In genomic region chr9:93911136-93911745, GRCh38 we compare ENCODE assay signal across 22 cellular contexts.
"Had no signal": no experiment of that assay in that cellular context is flagged by ENCODE, and none has a peak within 500 bp of the region (broad histone marks: within the 10 kb centered on the region; RNA-seq: fewer than 3 reads in every experiment).

No MANE protein-coding gene starts in this region.

- H3K27me3 Mint-ChIP-seq: brain had no signal

- DNase-seq: activated B cell treated with CpG ODN at 0.5 μM for 24 hours; activated CD4-positive, alpha-beta memory T cell treated with anti-CD3 and anti-CD28 coated beads for 36 hours; activated CD4-positive, alpha-beta T cell treated with anti-CD3 and anti-CD28 coated beads, Interleukin-2, amount 10 ng/mL, durations not matched to agents 7 days and 5 days; activated CD8-positive, alpha-beta memory T cell treated with anti-CD3 and anti-CD28 coated beads for 24 hours; activated gamma-delta T cell; activated naive CD4-positive, alpha-beta T cell treated with anti-CD3 and anti-CD28 coated beads for 36 hours; activated T-cell treated with anti-CD3 and anti-CD28 coated beads for 4 hours; activated T-cell treated with anti-CD3 and anti-CD28 coated beads, Interleukin-2, amount 50 U/mL, for 48 hours; amygdala; Karpas-422; MM.1S; NCI-H187; NCI-H226; NK-92 treated with Interleukin-12 subunit alpha and Interleukin-12 subunit beta, amount 100 ng/mL, for 24 hours; Peyer's patch; T-helper 17 cell; T-helper 9 cell had no signal

- H3K9me3 ChIP-seq: Peyer's patch had no signal

- H3K27me3 ChIP-seq: Peyer's patch had no signal

- H3K4me1 Mint-ChIP-seq: activated T-helper 17 cell treated with anti-CD3 and anti-CD28 coated beads, Interleukin-2, amount 50 U/mL, for 72 hours had no signal

- H3K27ac ChIP-seq: Peyer's patch, RWPE1 had no signal

- H3K4me1 ChIP-seq: Peyer's patch had no signal

- H3K27ac Mint-ChIP-seq: activated B cell treated with CpG ODN at 0.5 μM for 24 hours; activated CD4-positive, alpha-beta memory T cell treated with anti-CD3 and anti-CD28 coated beads for 36 hours; activated CD4-positive, alpha-beta T cell treated with anti-CD3 and anti-CD28 coated beads, Interleukin-2, amount 10 ng/mL, durations not matched to agents 7 days and 5 days; activated naive CD4-positive, alpha-beta T cell treated with anti-CD3 and anti-CD28 coated beads for 36 hours; activated naive CD8-positive, alpha-beta T cell; activated T-helper 17 cell treated with anti-CD3 and anti-CD28 coated beads, Interleukin-2, amount 50 U/mL, for 72 hours; T-helper 17 cell had no signal

- H3K4me3 Mint-ChIP-seq: activated B cell treated with CpG ODN at 0.5 μM for 24 hours; activated CD4-positive, alpha-beta memory T cell treated with anti-CD3 and anti-CD28 coated beads for 36 hours; activated CD4-positive, alpha-beta T cell treated with anti-CD3 and anti-CD28 coated beads, Interleukin-2, amount 10 ng/mL, durations not matched to agents 7 days and 5 days; activated naive CD4-positive, alpha-beta T cell treated with anti-CD3 and anti-CD28 coated beads for 36 hours; activated naive CD8-positive, alpha-beta T cell; activated T-helper 17 cell treated with anti-CD3 and anti-CD28 coated beads, Interleukin-2, amount 50 U/mL, for 72 hours; T-helper 17 cell had no signal

- H3K4me3 ChIP-seq: K562, Peyer's patch had no signal

- H3K36me3 ChIP-seq: Peyer's patch had no signal

- H3K36me3 Mint-ChIP-seq: activated CD4-positive, alpha-beta memory T cell treated with anti-CD3 and anti-CD28 coated beads for 36 hours; activated naive CD8-positive, alpha-beta T cell; brain had no signal

- H3K9me3 Mint-ChIP-seq: activated B cell treated with CpG ODN at 0.5 μM for 24 hours; activated CD4-positive, alpha-beta memory T cell treated with anti-CD3 and anti-CD28 coated beads for 36 hours; activated CD4-positive, alpha-beta T cell treated with anti-CD3 and anti-CD28 coated beads, Interleukin-2, amount 10 ng/mL, durations not matched to agents 7 days and 5 days; activated naive CD4-positive, alpha-beta T cell treated with anti-CD3 and anti-CD28 coated beads for 36 hours; activated T-helper 17 cell treated with anti-CD3 and anti-CD28 coated beads, Interleukin-2, amount 50 U/mL, for 72 hours had no signal
